In genomic region chr9:128056887-128057723, GRCh38 we compare ENCODE assay signal across 1 cellular context.
TF ChIP-seq lines count a peak whose summit lies in the region.

No MANE protein-coding gene starts in this region.

TF ChIP-seq in K562, 482 proteins besides CTCF, POLR2A, EP300 and RAD21:
- TF ChIP-seq ZBTB33 (CRISPR knock-in tag; IDR thresholded peaks at IDR 0.05) (peak; percentile 68), SMAD4 (CRISPR knock-in tag; conservative IDR thresholded peaks at IDR 0.05) (no peak)
